In the genomic region with DNA sequence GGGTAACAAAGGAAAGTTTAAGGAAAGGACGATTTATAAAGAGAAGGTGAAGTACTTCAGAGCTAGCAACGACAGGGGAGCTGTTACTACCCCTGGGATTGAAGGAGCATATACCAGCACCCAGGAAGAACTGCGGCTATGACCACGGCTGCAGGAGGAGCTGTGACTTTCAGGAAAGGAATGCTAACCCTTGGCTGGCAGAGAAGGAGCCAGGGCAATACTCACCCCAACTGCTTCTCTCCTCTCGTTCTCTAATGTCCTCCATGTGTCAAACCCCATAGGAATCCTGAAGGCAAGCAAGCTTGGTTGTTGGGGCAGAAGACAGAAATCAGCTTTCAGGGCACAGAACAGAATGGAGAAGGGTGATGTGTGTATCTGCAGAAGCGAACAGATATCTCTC, we compare ENCODE assay signal across 15 cellular contexts.
DNase-seq lines count a peak whose midpoint lies in the region; ATAC-seq and TF ChIP-seq lines count a peak whose summit lies in the region.
"Had no signal": no experiment of that assay in that cellular context is flagged by ENCODE, and none has a peak within 500 bp of the region (broad histone marks: within the 10 kb centered on the region; RNA-seq: fewer than 3 reads in every experiment).

No MANE protein-coding gene starts in this region.

- H3K4me1 ChIP-seq in foreskin keratinocyte = peaks cover 37% of the 10 kb centered on the region
- H3K4me1 ChIP-seq: upper lobe of left lung had no signal

- ATAC-seq in foreskin keratinocyte = peak; percentile 88
- ATAC-seq in HG02798 (IDR thresholded peaks at IDR 0.05; ENCODE audit: poor library complexity, unreplicated experiment) = no peak
- ATAC-seq in GM18907 (IDR thresholded peaks at IDR 0.05; ENCODE audit: unreplicated experiment) = no peak
- ATAC-seq in GM21619 (IDR thresholded peaks at IDR 0.05; ENCODE audit: unreplicated experiment) = no peak
- ATAC-seq: activated CD4-positive, CD25-positive, alpha-beta regulatory T cell treated with anti-CD3 and anti-CD28 coated beads, Interleukin-2, amount 50 U/mL, for 24 hours; activated T-cell treated with anti-CD3 and anti-CD28 coated beads, Interleukin-2, amount 50 U/mL, for 4 hours; natural killer cell had no signal

- no peak for TF ChIP-seq CTCF in foreskin keratinocyte (conservative IDR thresholded peaks at IDR 0.05)

- DNase-seq in A172 (ENCODE audit: low spot score) (peak; percentile 84), HS-27A (ENCODE audit: low read depth) (peak; percentile 75), amniotic epithelial cell (ENCODE audit: low read depth) (peak; percentile 62), foreskin keratinocyte (peak; percentile 80 to 88), iPS-NIHi7 (ENCODE audit: extremely low spot score) (no peak)
- DNase-seq: activated T-cell treated with anti-CD3 and anti-CD28 coated beads, Interleukin-2, amount 50 U/mL, for 4 hours; natural killer cell; NCI-H510A; SIG-M5; upper lobe of left lung had no signal

- no peaks in the 10 kb centered on the region for H3K27me3 ChIP-seq in foreskin keratinocyte
- H3K27me3 ChIP-seq: upper lobe of left lung had no signal

- H3K27ac ChIP-seq in foreskin keratinocyte = no peak overlapping the region
- H3K27ac ChIP-seq: HL-60, upper lobe of left lung had no signal
